Comparison of ENCODE assay signal across 8 cellular contexts in the genomic region with DNA sequence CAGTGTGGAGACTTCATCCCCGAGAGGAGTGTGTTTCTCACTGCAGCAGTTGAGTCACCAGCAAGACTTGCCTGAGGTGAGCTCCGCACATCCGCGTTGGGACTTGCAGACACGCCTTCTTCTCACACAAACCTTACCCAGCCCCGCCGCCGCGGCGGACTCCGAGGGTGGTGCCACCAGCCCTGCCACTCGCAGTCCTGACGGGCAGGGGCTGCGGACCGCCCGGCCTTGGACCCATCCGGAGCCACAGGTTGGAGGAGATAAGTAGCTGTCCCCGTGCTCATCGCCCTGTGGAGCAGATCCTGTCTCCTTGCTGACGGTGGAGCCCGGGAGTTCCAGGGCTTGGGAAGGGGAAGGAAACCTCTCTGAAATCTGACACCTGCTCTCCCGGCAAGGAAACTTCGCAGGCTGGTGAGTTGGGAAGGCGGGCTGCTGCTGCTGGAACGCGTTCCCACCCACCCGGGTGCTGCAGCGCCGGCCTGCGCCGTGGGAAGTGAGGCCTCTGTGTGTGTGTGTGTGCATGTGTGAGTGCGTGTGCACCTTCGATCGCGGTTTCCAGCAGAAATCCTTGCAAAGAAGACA. TPM values are rescaled to one million over a fixed set of nuclear protein-coding genes. Genes with fewer than 3 reads are reported as not detected.
A peak's percentile ranks its signal among the peaks of the same experiment; 100 is the strongest.
DNase-seq lines count a peak whose midpoint lies in the region; ATAC-seq and TF ChIP-seq lines count a peak whose summit lies in the region.

A gene with protein sequence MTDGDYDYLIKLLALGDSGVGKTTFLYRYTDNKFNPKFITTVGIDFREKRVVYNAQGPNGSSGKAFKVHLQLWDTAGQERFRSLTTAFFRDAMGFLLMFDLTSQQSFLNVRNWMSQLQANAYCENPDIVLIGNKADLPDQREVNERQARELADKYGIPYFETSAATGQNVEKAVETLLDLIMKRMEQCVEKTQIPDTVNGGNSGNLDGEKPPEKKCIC (plus strand): TSS at position 188 of the 582 bp plus-strand sequence. CDS start 49,109 bp downstream, outside the sequence.

- peak within 1 kb of the TSS; percentile 92 for H3K4me2 ChIP-seq in PC-9
- H3K4me2 ChIP-seq in neural cell (ENCODE audit: low read length) = peak within 1 kb of the TSS; percentile 28

- intact Hi-C loops in PC-9 (cut with micrococcal nuclease; ENCODE audit: unreplicated experiment) = loop anchor here (1.0 to 10.0 kb wide), 3 partner anchors 52 to 156 kb away; no protein-coding TSS in a partner anchor
- intact Hi-C loops in activated T-helper 2 cell treated with anti-CD3 and anti-CD28 coated beads, Interferon-gamma antibody, Interleukin-2, Interleukin-4, amounts not matched to agents 10 μg/mL and 5 μg/mL and 100 μg/mL, durations not matched to agents 14 hours and 24 hours and 36 hours (cut with micrococcal nuclease) = loop anchor here (1.0 to 2.0 kb wide), 4 partner anchors 8 to 110 kb away; no protein-coding TSS in a partner anchor

- H3K9me2 ChIP-seq in PC-9 (ENCODE audit: insufficient read depth) (no peaks in the 10 kb centered on the region), neural cell (ENCODE audit: insufficient read depth, low read length) (no peaks in the 10 kb centered on the region)

- H3K9me3 ChIP-seq in BE2C (no peaks in the 10 kb centered on the region), PC-9 (ENCODE audit: insufficient read depth, low read depth) (peaks cover 13% of the 10 kb centered on the region; the same call in 1 of the 2 replicates), neural cell (ENCODE audit: low read length) (no peaks in the 10 kb centered on the region)

- peaks cover 19% of the 10 kb centered on the region for H3K4me1 Mint-ChIP-seq in activated T-helper 2 cell treated with anti-CD3 and anti-CD28 coated beads, Interferon-gamma antibody, Interleukin-2, Interleukin-4, amounts not matched to agents 10 μg/mL and 5 μg/mL and 100 μg/mL, durations not matched to agents 14 hours and 24 hours and 36 hours (ENCODE audit: low read depth)

- TSS peak; percentile 58 for BruUV-seq in PC-9 (replicated peaks; lab: Mats Ljungman, UMichigan)

- peaks cover 35% of the 10 kb centered on the region for H3F3A ChIP-seq in PC-9 (ENCODE audit: insufficient read depth, low read depth)
- H3F3A ChIP-seq in neural cell (ENCODE audit: insufficient read depth, low read length, poor library complexity, severe bottlenecking) = no peaks in the 10 kb centered on the region

- CTCF ChIA-PET in PC-9 (lab: Charles Lee) = no interaction called here

- H3K27me3 Mint-ChIP-seq in activated T-helper 2 cell treated with anti-CD3 and anti-CD28 coated beads, Interferon-gamma antibody, Interleukin-2, Interleukin-4, amounts not matched to agents 10 μg/mL and 5 μg/mL and 100 μg/mL, durations not matched to agents 14 hours and 24 hours and 36 hours (ENCODE audit: low read depth) = peaks cover 25% of the 10 kb centered on the region

- DNase-seq in BE2C (peak; percentile 35), PC-9 (peak; percentile 82 to 93), fibroblast of villous mesenchyme (ENCODE audit: low read depth) (peak; percentile 94)
- peak; percentile 60 for DNase-seq in activated T-helper 2 cell treated with anti-CD3 and anti-CD28 coated beads, Interferon-gamma antibody, Interleukin-2, Interleukin-4, amounts not matched to agents 10 μg/mL and 5 μg/mL and 100 μg/mL, durations not matched to agents 14 hours and 24 hours and 36 hours (ENCODE audit: low spot score)
- peak; percentile 16 to 59 (median 33) for DNase-seq in stimulated activated naive CD4-positive, alpha-beta T cell (lab: John Stamatoyannopoulos, UW)

- H3K4me3 ChIP-seq in BE2C (ENCODE audit: low read depth, low read length) (peak within 1 kb of the TSS; percentile 60), PC-9 (peak within 1 kb of the TSS; percentile 95), fibroblast of villous mesenchyme (ENCODE audit: low read depth, low read length) (peak within 1 kb of the TSS; percentile 75), neural cell (ENCODE audit: low read length) (peak within 1 kb of the TSS; percentile 61)

- ATAC-seq in HG02943 (IDR thresholded peaks at IDR 0.05; ENCODE audit: low read depth, unreplicated experiment) (peak; percentile 58), GM19467 (IDR thresholded peaks at IDR 0.05; ENCODE audit: unreplicated experiment) (no peak)

- no peak for TF ChIP-seq CTCF in BE2C (IDR thresholded peaks at IDR 0.05; ENCODE audit: low read depth, low read length)
- TF ChIP-seq CTCF in PC-9 (conservative IDR thresholded peaks at IDR 0.05) = no peak
- no peak for TF ChIP-seq CTCF in fibroblast of villous mesenchyme (IDR thresholded peaks at IDR 0.05; ENCODE audit: insufficient read depth, low read depth, low read length)
- TF ChIP-seq CTCF in neural cell (IDR thresholded peaks at IDR 0.05; ENCODE audit: poor library complexity, severe bottlenecking) = no peak

- H3K27ac ChIP-seq in PC-9 (peak within 1 kb of the TSS; percentile 90), neural cell (ENCODE audit: low read length) (no peak within 1 kb of the TSS)

- H3K36me3 Mint-ChIP-seq in activated T-helper 2 cell treated with anti-CD3 and anti-CD28 coated beads, Interferon-gamma antibody, Interleukin-2, Interleukin-4, amounts not matched to agents 10 μg/mL and 5 μg/mL and 100 μg/mL, durations not matched to agents 14 hours and 24 hours and 36 hours (ENCODE audit: low read depth) = peaks cover 16% of the 10 kb centered on the region

- H3K4me3 Mint-ChIP-seq in activated T-helper 2 cell treated with anti-CD3 and anti-CD28 coated beads, Interferon-gamma antibody, Interleukin-2, Interleukin-4, amounts not matched to agents 10 μg/mL and 5 μg/mL and 100 μg/mL, durations not matched to agents 14 hours and 24 hours and 36 hours (ENCODE audit: low read depth) = peak within 1 kb of the TSS; percentile 82

- H3K9me3 Mint-ChIP-seq in activated T-helper 2 cell treated with anti-CD3 and anti-CD28 coated beads, Interferon-gamma antibody, Interleukin-2, Interleukin-4, amounts not matched to agents 10 μg/mL and 5 μg/mL and 100 μg/mL, durations not matched to agents 14 hours and 24 hours and 36 hours = peaks cover 13% of the 10 kb centered on the region

- H4K20me1 ChIP-seq in PC-9 (ENCODE audit: insufficient read depth) (no peaks in the 10 kb centered on the region), neural cell (ENCODE audit: insufficient read depth) (no peaks in the 10 kb centered on the region)

- POLR2A ChIA-PET in PC-9 (lab: Charles Lee; ENCODE audit: unreplicated experiment) = no interaction called here

- no peak for TF ChIP-seq RAD21 in neural cell (conservative IDR thresholded peaks at IDR 0.05)

- no peak for TF ChIP-seq EP300 in neural cell (conservative IDR thresholded peaks at IDR 0.05; ENCODE audit: poor library complexity, severe bottlenecking)

- H3K9ac ChIP-seq in neural cell (ENCODE audit: low read length) = no peak within 1 kb of the TSS

- H3K27me3 ChIP-seq in BE2C (no peaks in the 10 kb centered on the region), PC-9 (ENCODE audit: insufficient read depth, low read depth) (no peaks in the 10 kb centered on the region), neural cell (ENCODE audit: insufficient read depth, low read depth, low read length) (no peaks in the 10 kb centered on the region)

- H3K79me2 ChIP-seq in PC-9 (ENCODE audit: low read depth) (peaks cover 49% of the 10 kb centered on the region), neural cell (replicated peaks; ENCODE audit: insufficient read depth, low read length) (no peaks in the 10 kb centered on the region)

- peak within 1 kb of the TSS; percentile 3 for H3K27ac Mint-ChIP-seq in activated T-helper 2 cell treated with anti-CD3 and anti-CD28 coated beads, Interferon-gamma antibody, Interleukin-2, Interleukin-4, amounts not matched to agents 10 μg/mL and 5 μg/mL and 100 μg/mL, durations not matched to agents 14 hours and 24 hours and 36 hours

- no peaks in the 10 kb centered on the region for H3K36me3 ChIP-seq in BE2C
- peaks cover 22% of the 10 kb centered on the region for H3K36me3 ChIP-seq in PC-9 (ENCODE audit: low read depth)
- no peaks in the 10 kb centered on the region for H3K36me3 ChIP-seq in neural cell (ENCODE audit: insufficient read depth, low read length)

- H3K4me1 ChIP-seq in BE2C (no peaks in the 10 kb centered on the region), PC-9 (replicated peaks; ENCODE audit: insufficient read depth) (peaks cover 33% of the 10 kb centered on the region)

- H2AFZ ChIP-seq in PC-9 = peak within 1 kb of the TSS; percentile 78
- H2AFZ ChIP-seq in neural cell (ENCODE audit: low read depth, low read length) = no peak within 1 kb of the TSS

TF ChIP-seq in neural cell, 6 proteins besides CTCF, POLR2A, EP300 and RAD21:
- TF ChIP-seq SMC3 (conservative IDR thresholded peaks at IDR 0.05; ENCODE audit: poor library complexity) (no peak), MXI1 (conservative IDR thresholded peaks at IDR 0.05; ENCODE audit: poor library complexity, severe bottlenecking) (peak; percentile 34)

RNA-seq across cellular contexts. Expression of the gene that starts here (rescaled TPM):
- 7.3 TPM for polyA plus RNA-seq in BE2C (2012; ENCODE audit: insufficient read depth, insufficient read length, low read depth)
- 9.9 and 12.7 TPM in 2 replicates for total RNA-seq in PC-9 (2021)
- 0.75 and 0.92 TPM in 2 replicates for total RNA-seq in activated T-helper 2 cell treated with anti-CD3 and anti-CD28 coated beads, Interferon-gamma antibody, Interleukin-2, Interleukin-4, amounts not matched to agents 10 μg/mL and 5 μg/mL and 100 μg/mL, durations not matched to agents 14 hours and 24 hours and 36 hours
- 3.9 and 6.5 TPM in 2 replicates for total RNA-seq in fibroblast of villous mesenchyme
- polyA plus RNA-seq in neural cell = 37.3 and 53.4 TPM in 2 replicates
- polyA minus RNA-seq in neural cell = 192 and 215 TPM in 2 replicates

Comparison
In these comparisons a context has a peak if more than half of its experiments do, and no peak if none do; other contexts are left out.
1. Peak in DNase-seq in activated T-helper 2 cell treated with anti-CD3 and anti-CD28 coated beads, Interferon-gamma antibody, Interleukin-2, Interleukin-4, amounts not matched to agents 10 μg/mL and 5 μg/mL and 100 μg/mL, durations not matched to agents 14 hours and 24 hours and 36 hours; RNA of the gene not detected or under 1 TPM.
2. DNase-seq: peak in every context shown above with its lines; median percentile 94 in fibroblast of villous mesenchyme; 88 in PC-9; 60 in activated T-helper 2 cell treated with anti-CD3 and anti-CD28 coated beads, Interferon-gamma antibody, Interleukin-2, Interleukin-4, amounts not matched to agents 10 μg/mL and 5 μg/mL and 100 μg/mL, durations not matched to agents 14 hours and 24 hours and 36 hours; 35 in BE2C; 33 in stimulated activated naive CD4-positive, alpha-beta T cell.